Comparison of ENCODE assay signal across 17 cellular contexts in the genomic region with DNA sequence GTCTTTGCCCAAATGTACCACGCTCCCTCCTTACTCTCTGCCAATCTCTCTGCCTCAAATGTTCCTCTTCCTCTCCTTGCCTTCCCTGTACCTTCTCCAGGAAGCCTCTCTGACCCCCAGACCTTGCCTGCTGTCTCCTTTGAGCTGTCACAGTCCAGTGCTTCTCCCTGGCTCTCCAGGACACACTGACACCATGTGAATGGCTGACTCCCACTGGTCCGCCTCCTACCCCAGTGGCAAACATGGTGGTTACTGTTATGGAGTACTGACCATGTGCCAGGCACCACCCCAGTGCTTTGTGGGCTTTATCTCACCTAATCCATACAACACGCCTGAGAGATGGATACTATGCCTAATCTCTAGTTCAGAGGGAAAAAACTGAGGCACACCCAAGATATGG.
A peak's percentile ranks its signal among the peaks of the same experiment; 100 is the strongest.
DNase-seq lines count a peak whose midpoint lies in the region; TF ChIP-seq lines count a peak whose summit lies in the region.
"Had no signal": no experiment of that assay in that cellular context is flagged by ENCODE, and none has a peak within 500 bp of the region (broad histone marks: within the 10 kb centered on the region; RNA-seq: fewer than 3 reads in every experiment).

No MANE protein-coding gene starts in this region.

- DNase-seq in cardiac septum (ENCODE audit: low spot score): peak; percentile 26
- DNase-seq in right atrium auricular region (ENCODE audit: low spot score): no peak
- peak; percentile 40 for DNase-seq in chondrocyte (ENCODE audit: low spot score)
- DNase-seq in neuronal stem cell (ENCODE audit: low spot score): no peak
- DNase-seq in type B pancreatic cell (ENCODE audit: extremely low spot score, unreplicated experiment): peak; percentile 43
- no peak for DNase-seq in HEK293T (ENCODE audit: extremely low spot score)
- no peak for DNase-seq in activated CD4-positive, alpha-beta T cell treated with anti-CD3 and anti-CD28 coated beads, Interleukin-2, amount 50 U/mL, for 1 hour
- DNase-seq: Calu3; CD8-positive, alpha-beta T cell; DMS53; EL; NCI-H774; SIG-M5 had no signal

- no peak overlapping the region for H3K27ac Mint-ChIP-seq in chondrocyte (ENCODE audit: unreplicated experiment)
- no peak overlapping the region for H3K27ac Mint-ChIP-seq in type B pancreatic cell
- H3K27ac Mint-ChIP-seq: CD8-positive, alpha-beta T cell; GM23338 had no signal

- H3K4me3 Mint-ChIP-seq in chondrocyte (ENCODE audit: unreplicated experiment) (no peak overlapping the region), type B pancreatic cell (no peak overlapping the region)
- H3K4me3 Mint-ChIP-seq: CD8-positive, alpha-beta T cell; GM23338 had no signal

- H3K36me3 Mint-ChIP-seq in chondrocyte (ENCODE audit: low read depth): no peaks in the 10 kb centered on the region
- H3K36me3 Mint-ChIP-seq in type B pancreatic cell: no peaks in the 10 kb centered on the region
- H3K36me3 Mint-ChIP-seq: CD8-positive, alpha-beta T cell had no signal

- no peak overlapping the region for H3K4ac ChIP-seq in neuronal stem cell (ENCODE audit: low read length)

- H4K91ac ChIP-seq in neuronal stem cell (ENCODE audit: low read depth, low read length, poor library complexity): no peak overlapping the region

- H3K4me1 ChIP-seq in right atrium auricular region (no peaks in the 10 kb centered on the region), neuronal stem cell (ENCODE audit: control insufficient read depth in 2 of 2, insufficient read depth in 1 of 2, low read depth in 1 of 2, low read length in 2 of 2) (peaks cover 4 to 22% of the 10 kb centered on the region in 2 donors)
- H3K4me1 ChIP-seq: A549, BLaER1 had no signal

- no peak overlapping the region for H3K14ac ChIP-seq in neuronal stem cell (ENCODE audit: low read length)

- no peak overlapping the region for H3K4me2 ChIP-seq in neuronal stem cell (ENCODE audit: insufficient read depth, low read length, poor library complexity, severe bottlenecking)
- H3K4me2 ChIP-seq: A549, BLaER1, GM23338 had no signal

- no peak overlapping the region for H4K8ac ChIP-seq in neuronal stem cell (ENCODE audit: low read depth, low read length)

- no peaks in the 10 kb centered on the region for H3K27me3 ChIP-seq in right atrium auricular region
- no peaks in the 10 kb centered on the region for H3K27me3 ChIP-seq in neuronal stem cell (ENCODE audit: control insufficient read depth in 3 of 3, insufficient read depth in 3 of 3, low read depth in 1 of 3, low read length in 3 of 3)

- peak overlapping the region; percentile 40 for H2AFZ ChIP-seq in neuronal stem cell (ENCODE audit: low read length)
- H2AFZ ChIP-seq: GM23338 had no signal

- H3K27me3 Mint-ChIP-seq in chondrocyte (ENCODE audit: low read depth): peaks cover 53% of the 10 kb centered on the region
- peaks cover 47% of the 10 kb centered on the region for H3K27me3 Mint-ChIP-seq in type B pancreatic cell

- no peak overlapping the region for H2BK120ac ChIP-seq in neuronal stem cell (ENCODE audit: low read depth, low read length)

- H3K18ac ChIP-seq in neuronal stem cell (ENCODE audit: low read length): no peak overlapping the region

- CTCF ChIA-PET in HEK293T (lab: Yijun Ruan, JAX): no interaction called here

- no peak for TF ChIP-seq CTCF in right atrium auricular region (IDR thresholded peaks at IDR 0.05)
- TF ChIP-seq CTCF in chondrocyte (IDR thresholded peaks at IDR 0.05): no peak
- no peak for TF ChIP-seq CTCF in type B pancreatic cell (conservative IDR thresholded peaks at IDR 0.05)

- no peak overlapping the region for H2BK5ac ChIP-seq in neuronal stem cell (ENCODE audit: low read length)

- no peaks in the 10 kb centered on the region for H3K9me3 ChIP-seq in right atrium auricular region
- H3K9me3 ChIP-seq in neuronal stem cell (replicated peaks in 1 of 2; ENCODE audit: control insufficient read depth in 2 of 2, insufficient read depth in 1 of 2, low read depth in 1 of 2, low read length in 2 of 2): no peaks in the 10 kb centered on the region
- H3K9me3 ChIP-seq: A549, BLaER1 had no signal

- no peak overlapping the region for H3K27ac ChIP-seq in right atrium auricular region
- no peak overlapping the region for H3K27ac ChIP-seq in neuronal stem cell (replicated peaks; ENCODE audit: low read length)
- H3K27ac ChIP-seq: A549, BLaER1 had no signal

- H2AK5ac ChIP-seq in neuronal stem cell (ENCODE audit: low read depth, low read length): no peak overlapping the region

- no peaks in the 10 kb centered on the region for H3K79me1 ChIP-seq in neuronal stem cell (ENCODE audit: low read depth, low read length)

- H3K36me3 ChIP-seq in right atrium auricular region (no peaks in the 10 kb centered on the region), neuronal stem cell (replicated peaks in 1 of 2; ENCODE audit: control insufficient read depth in 2 of 2, insufficient read depth in 2 of 2, low read length in 2 of 2) (no peaks in the 10 kb centered on the region)
- H3K36me3 ChIP-seq: BLaER1 had no signal

- no peaks in the 10 kb centered on the region for H3K4me1 Mint-ChIP-seq in chondrocyte (ENCODE audit: low read depth)
- no peaks in the 10 kb centered on the region for H3K4me1 Mint-ChIP-seq in type B pancreatic cell (ENCODE audit: unreplicated experiment)
- H3K4me1 Mint-ChIP-seq: GM23338 had no signal

- no CpG with 5 or more reads among the region's 3 CpGs for WGBS in neuronal stem cell (ENCODE audit: extremely low coverage in 2 of 2, insufficient read length in 2 of 2, insufficient replicate concordance in 1 of 2), 2 donors

- POLR2A ChIA-PET in HEK293T (lab: Yijun Ruan, JAX): no interaction called here

- no peak overlapping the region for H2BK15ac ChIP-seq in neuronal stem cell (ENCODE audit: low read length)

- intact Hi-C loops in cardiac septum (cut with DNase I): no loop called here

- H3K9me3 Mint-ChIP-seq in chondrocyte (ENCODE audit: low read depth) (peaks cover 5% of the 10 kb centered on the region), type B pancreatic cell (no peaks in the 10 kb centered on the region)
- H3K9me3 Mint-ChIP-seq: CD8-positive, alpha-beta T cell; GM23338 had no signal

- H3K4me3 ChIP-seq in right atrium auricular region: no peak overlapping the region
- no peak overlapping the region for H3K4me3 ChIP-seq in neuronal stem cell (ENCODE audit: low read length in 2 of 2)
- H3K4me3 ChIP-seq: A549, BLaER1, GM12878, GM23338 had no signal

- no peak overlapping the region for H3K23ac ChIP-seq in neuronal stem cell (ENCODE audit: low read depth, low read length, poor library complexity)

- no peak overlapping the region for H2BK12ac ChIP-seq in neuronal stem cell (ENCODE audit: low read length)

- no peak overlapping the region for H3K9ac ChIP-seq in neuronal stem cell (ENCODE audit: low read depth, low read length, poor library complexity)
- H3K9ac ChIP-seq: BLaER1 had no signal

TF ChIP-seq in HEK293T, 16 proteins besides CTCF, POLR2A, EP300 and RAD21:
- TF ChIP-seq NFRKB (IDR thresholded peaks at IDR 0.05) (no peak), PKNOX1 (IDR thresholded peaks at IDR 0.05) (no peak), FOXK2 (IDR thresholded peaks at IDR 0.05) (no peak), FOXM1 (IDR thresholded peaks at IDR 0.05; ENCODE audit: borderline replicate concordance) (no peak), ELF4 (IDR thresholded peaks at IDR 0.05) (no peak), L3MBTL2 (conservative IDR thresholded peaks at IDR 0.05) (no peak), HDGF (IDR thresholded peaks at IDR 0.05; ENCODE audit: borderline replicate concordance) (no peak), SP1 (IDR thresholded peaks at IDR 0.05) (no peak), ZNF384 (IDR thresholded peaks at IDR 0.05) (no peak), BHLHE40 (IDR thresholded peaks at IDR 0.05; ENCODE audit: borderline replicate concordance) (no peak), LEF1 (IDR thresholded peaks at IDR 0.05; ENCODE audit: borderline replicate concordance) (no peak), ARNT (IDR thresholded peaks at IDR 0.05) (no peak), TARDBP (IDR thresholded peaks at IDR 0.05) (no peak), SUZ12 (IDR thresholded peaks at IDR 0.05) (no peak), CTBP1 (IDR thresholded peaks at IDR 0.05; ENCODE audit: borderline replicate concordance) (no peak), FOXA1 (IDR thresholded peaks at IDR 0.05) (no peak)

Comparison
In these comparisons a context has a peak if more than half of its experiments do, and no peak if none do; other contexts are left out.
1. DNase-seq: peak in cardiac septum (single experiment), chondrocyte (single experiment) and type B pancreatic cell (single experiment); none in right atrium auricular region (single experiment), neuronal stem cell (single experiment), HEK293T (single experiment) and activated CD4-positive, alpha-beta T cell treated with anti-CD3 and anti-CD28 coated beads, Interleukin-2, amount 50 U/mL, for 1 hour (single experiment).